In genomic region chr7:108331971-108332370, GRCh38 we compare ENCODE assay signal across 16 cellular contexts.
DNase-seq lines count a peak whose midpoint lies in the region; ATAC-seq lines count a peak whose summit lies in the region.
"Had no signal": no experiment of that assay in that cellular context is flagged by ENCODE, and none has a peak within 500 bp of the region (broad histone marks: within the 10 kb centered on the region; RNA-seq: fewer than 3 reads in every experiment).

No MANE protein-coding gene starts in this region.

- ATAC-seq in left ventricle myocardium superior: no peak
- ATAC-seq in HG03095 (IDR thresholded peaks at IDR 0.05; ENCODE audit: unreplicated experiment): no peak
- ATAC-seq: HepG2 had no signal

- intact Hi-C loops in left ventricle myocardium superior (cut with micrococcal nuclease): no loop called here

- DNase-seq in NCI-H345 (lab: John Stamatoyannopoulos, UW) (peak; percentile 24), NCI-H345 treated with DMSO at 0.1 percent for 48 hours (lab: John Stamatoyannopoulos, UW; ENCODE audit: unreplicated experiment) (no peak), NCI-H2227 treated with DMSO at 0.1 percent for 48 hours (lab: John Stamatoyannopoulos, UW) (peak; percentile 21), RPMI8226 (peak; percentile 19), NCI-H187 (lab: John Stamatoyannopoulos, UW) (no peak), left ventricle myocardium superior (no peak), retina (no peak)
- DNase-seq: ACHN; C1 segment of cervical spinal cord; Calu3; CD4-positive, alpha-beta T cell; DMS79; GOT3; H9 had no signal

Comparison
In these comparisons a context has a peak if more than half of its experiments do, and no peak if none do; other contexts are left out.
1. DNase-seq: peak in NCI-H345 (single experiment), NCI-H2227 treated with DMSO at 0.1 percent for 48 hours (single experiment) and RPMI8226 (single experiment); none in NCI-H345 treated with DMSO at 0.1 percent for 48 hours (single experiment), NCI-H187 (0 of 2), left ventricle myocardium superior (single experiment) and retina (single experiment).